ENCODE assay signal across 1 cellular context in genomic region chr14:54597795-54598443, GRCh38.
TF ChIP-seq lines count a peak whose summit lies in the region.

No MANE protein-coding gene starts in this region.

TF ChIP-seq in K562, 482 proteins besides CTCF, POLR2A, EP300 and RAD21 (continued from another document):
- TF ChIP-seq, protein P1, sequence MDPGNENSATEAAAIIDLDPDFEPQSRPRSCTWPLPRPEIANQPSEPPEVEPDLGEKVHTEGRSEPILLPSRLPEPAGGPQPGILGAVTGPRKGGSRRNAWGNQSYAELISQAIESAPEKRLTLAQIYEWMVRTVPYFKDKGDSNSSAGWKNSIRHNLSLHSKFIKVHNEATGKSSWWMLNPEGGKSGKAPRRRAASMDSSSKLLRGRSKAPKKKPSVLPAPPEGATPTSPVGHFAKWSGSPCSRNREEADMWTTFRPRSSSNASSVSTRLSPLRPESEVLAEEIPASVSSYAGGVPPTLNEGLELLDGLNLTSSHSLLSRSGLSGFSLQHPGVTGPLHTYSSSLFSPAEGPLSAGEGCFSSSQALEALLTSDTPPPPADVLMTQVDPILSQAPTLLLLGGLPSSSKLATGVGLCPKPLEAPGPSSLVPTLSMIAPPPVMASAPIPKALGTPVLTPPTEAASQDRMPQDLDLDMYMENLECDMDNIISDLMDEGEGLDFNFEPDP (CRISPR knock-in tag; IDR thresholded peaks at IDR 0.05), result no peak
- TF ChIP-seq CEBPB (tag; IDR thresholded peaks at IDR 0.05), result peak; percentile 80
- TF ChIP-seq NFYB (IDR thresholded peaks at IDR 0.05; ENCODE audit: extremely low read depth, insufficient read length), result no peak
- TF ChIP-seq NFIC (IDR thresholded peaks at IDR 0.05), result peak; percentile 34; the same call in 1 of the 2 replicates
- no peak for TF ChIP-seq CC2D1A (IDR thresholded peaks at IDR 0.05)
- 0 out of 2 replicates have a peak, but pooled peaks have one; percentile 46 for TF ChIP-seq JUN (IDR thresholded peaks at IDR 0.05; ENCODE audit: borderline replicate concordance, low read depth, low read length)
- no peak for TF ChIP-seq JUN (CRISPR knock-in tag; IDR thresholded peaks at IDR 0.05; ENCODE audit: borderline replicate concordance)
- TF ChIP-seq ZEB2 (IDR thresholded peaks at IDR 0.05), result no peak
- no peak for TF ChIP-seq ZBTB17 (CRISPR knock-in tag; IDR thresholded peaks at IDR 0.05)
- peak in 1 of 2 experiments; percentile 47; a peak in 2 of 4 replicates for TF ChIP-seq FOXA3 (CRISPR knock-in tag; conservative IDR thresholded peaks at IDR 0.05 in 1 of 2, IDR thresholded peaks at IDR 0.05 in 1 of 2)
- peak; percentile 32; the same call in 1 of the 2 replicates for TF ChIP-seq ZNF316 (IDR thresholded peaks at IDR 0.05)
- TF ChIP-seq RCOR1 (IDR thresholded peaks at IDR 0.05; ENCODE audit: borderline replicate concordance in 1 of 2, low read depth in 2 of 2, low read length in 2 of 2), result peak in 1 of 2 experiments; percentile 39; a peak in 1 of 4 replicates
- peak; percentile 84 for TF ChIP-seq ARID1B (IDR thresholded peaks at IDR 0.05)
- TF ChIP-seq, protein P2, sequence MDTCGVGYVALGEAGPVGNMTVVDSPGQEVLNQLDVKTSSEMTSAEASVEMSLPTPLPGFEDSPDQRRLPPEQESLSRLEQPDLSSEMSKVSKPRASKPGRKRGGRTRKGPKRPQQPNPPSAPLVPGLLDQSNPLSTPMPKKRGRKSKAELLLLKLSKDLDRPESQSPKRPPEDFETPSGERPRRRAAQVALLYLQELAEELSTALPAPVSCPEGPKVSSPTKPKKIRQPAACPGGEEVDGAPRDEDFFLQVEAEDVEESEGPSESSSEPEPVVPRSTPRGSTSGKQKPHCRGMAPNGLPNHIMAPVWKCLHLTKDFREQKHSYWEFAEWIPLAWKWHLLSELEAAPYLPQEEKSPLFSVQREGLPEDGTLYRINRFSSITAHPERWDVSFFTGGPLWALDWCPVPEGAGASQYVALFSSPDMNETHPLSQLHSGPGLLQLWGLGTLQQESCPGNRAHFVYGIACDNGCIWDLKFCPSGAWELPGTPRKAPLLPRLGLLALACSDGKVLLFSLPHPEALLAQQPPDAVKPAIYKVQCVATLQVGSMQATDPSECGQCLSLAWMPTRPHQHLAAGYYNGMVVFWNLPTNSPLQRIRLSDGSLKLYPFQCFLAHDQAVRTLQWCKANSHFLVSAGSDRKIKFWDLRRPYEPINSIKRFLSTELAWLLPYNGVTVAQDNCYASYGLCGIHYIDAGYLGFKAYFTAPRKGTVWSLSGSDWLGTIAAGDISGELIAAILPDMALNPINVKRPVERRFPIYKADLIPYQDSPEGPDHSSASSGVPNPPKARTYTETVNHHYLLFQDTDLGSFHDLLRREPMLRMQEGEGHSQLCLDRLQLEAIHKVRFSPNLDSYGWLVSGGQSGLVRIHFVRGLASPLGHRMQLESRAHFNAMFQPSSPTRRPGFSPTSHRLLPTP (IDR thresholded peaks at IDR 0.05; ENCODE audit: borderline replicate concordance, extremely low read depth, insufficient read length), result no peak
- TF ChIP-seq, protein P3, sequence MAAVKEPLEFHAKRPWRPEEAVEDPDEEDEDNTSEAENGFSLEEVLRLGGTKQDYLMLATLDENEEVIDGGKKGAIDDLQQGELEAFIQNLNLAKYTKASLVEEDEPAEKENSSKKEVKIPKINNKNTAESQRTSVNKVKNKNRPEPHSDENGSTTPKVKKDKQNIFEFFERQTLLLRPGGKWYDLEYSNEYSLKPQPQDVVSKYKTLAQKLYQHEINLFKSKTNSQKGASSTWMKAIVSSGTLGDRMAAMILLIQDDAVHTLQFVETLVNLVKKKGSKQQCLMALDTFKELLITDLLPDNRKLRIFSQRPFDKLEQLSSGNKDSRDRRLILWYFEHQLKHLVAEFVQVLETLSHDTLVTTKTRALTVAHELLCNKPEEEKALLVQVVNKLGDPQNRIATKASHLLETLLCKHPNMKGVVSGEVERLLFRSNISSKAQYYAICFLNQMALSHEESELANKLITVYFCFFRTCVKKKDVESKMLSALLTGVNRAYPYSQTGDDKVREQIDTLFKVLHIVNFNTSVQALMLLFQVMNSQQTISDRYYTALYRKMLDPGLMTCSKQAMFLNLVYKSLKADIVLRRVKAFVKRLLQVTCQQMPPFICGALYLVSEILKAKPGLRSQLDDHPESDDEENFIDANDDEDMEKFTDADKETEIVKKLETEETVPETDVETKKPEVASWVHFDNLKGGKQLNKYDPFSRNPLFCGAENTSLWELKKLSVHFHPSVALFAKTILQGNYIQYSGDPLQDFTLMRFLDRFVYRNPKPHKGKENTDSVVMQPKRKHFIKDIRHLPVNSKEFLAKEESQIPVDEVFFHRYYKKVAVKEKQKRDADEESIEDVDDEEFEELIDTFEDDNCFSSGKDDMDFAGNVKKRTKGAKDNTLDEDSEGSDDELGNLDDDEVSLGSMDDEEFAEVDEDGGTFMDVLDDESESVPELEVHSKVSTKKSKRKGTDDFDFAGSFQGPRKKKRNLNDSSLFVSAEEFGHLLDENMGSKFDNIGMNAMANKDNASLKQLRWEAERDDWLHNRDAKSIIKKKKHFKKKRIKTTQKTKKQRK (IDR thresholded peaks at IDR 0.05; ENCODE audit: borderline replicate concordance, low read depth, low read length), result no peak
- TF ChIP-seq TCF3 (CRISPR knock-in tag; IDR thresholded peaks at IDR 0.05), result peak; percentile 62; the same call in 1 of the 2 replicates
- TF ChIP-seq SMARCC2 (IDR thresholded peaks at IDR 0.05; ENCODE audit: low read depth), result peak; percentile 44; the same call in 1 of the 2 replicates
- TF ChIP-seq DPF2 (IDR thresholded peaks at IDR 0.05), result peak; percentile 81
- peak; percentile 89 for TF ChIP-seq CBFA2T3 (IDR thresholded peaks at IDR 0.05)
- TF ChIP-seq NFE2L1 (tag; IDR thresholded peaks at IDR 0.05; ENCODE audit: borderline replicate concordance, low read depth), result 0 out of 2 replicates have a peak, but pooled peaks have one; percentile 13
- no peak for TF ChIP-seq BRD4 (IDR thresholded peaks at IDR 0.05)
- no peak for TF ChIP-seq ZNF764 (CRISPR knock-in tag; IDR thresholded peaks at IDR 0.05; ENCODE audit: low read depth)
- TF ChIP-seq CBFA2T2 (conservative IDR thresholded peaks at IDR 0.05), result peak; percentile 78
- no peak for TF ChIP-seq MLX (CRISPR knock-in tag; conservative IDR thresholded peaks at IDR 0.05)
- TF ChIP-seq KDM1A (IDR thresholded peaks at IDR 0.05), result peak; percentile 67 to 71; a peak in 3 of 4 replicates
- no peak for TF ChIP-seq ZNF24 (IDR thresholded peaks at IDR 0.05)
- peak; percentile 67 for TF ChIP-seq MAFG (tag; conservative IDR thresholded peaks at IDR 0.05)
TF ChIP-seq in K562: peak in this region for 35.
